ENCODE assay signal across 12 cellular contexts in the genomic region with DNA sequence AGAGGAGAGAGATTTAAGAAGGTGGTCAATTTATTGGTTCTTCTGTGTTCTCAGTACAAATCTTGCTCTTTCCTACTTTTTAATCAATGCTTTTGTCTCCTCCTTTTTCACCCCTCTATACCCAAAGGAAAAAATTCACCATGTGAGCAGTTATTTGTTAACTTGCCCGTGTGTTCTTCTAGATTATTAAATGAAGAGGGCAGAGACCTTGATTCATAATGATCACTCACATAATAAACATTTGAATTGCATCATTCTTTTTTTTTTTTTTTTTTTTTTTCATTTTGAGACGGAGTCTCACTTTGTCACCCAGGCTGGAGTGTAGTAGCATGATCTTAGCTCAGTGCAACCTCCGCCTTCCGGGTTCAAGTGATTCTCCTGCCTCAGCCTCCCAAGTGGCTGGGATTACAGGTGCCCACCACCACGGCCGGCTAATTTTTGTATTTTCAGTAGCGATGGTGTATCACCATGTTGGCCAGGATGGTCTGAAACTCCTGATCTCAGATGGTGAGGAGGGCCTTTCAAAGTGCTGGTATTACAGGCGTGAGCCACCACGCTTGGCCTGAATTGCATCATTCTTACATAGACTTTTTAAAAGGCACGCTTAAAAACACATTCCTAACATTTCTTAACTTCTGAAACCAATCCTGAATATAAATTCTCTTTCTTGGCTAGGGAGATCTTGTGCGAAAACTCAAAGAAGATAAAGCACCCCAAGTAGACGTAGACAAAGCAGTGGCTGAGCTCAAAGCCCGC. TPM values are rescaled to one million over a fixed set of nuclear protein-coding genes. Genes with fewer than 3 reads are reported as not detected.
DNase-seq lines count a peak whose midpoint lies in the region; ATAC-seq, FAIRE-seq and TF ChIP-seq lines count a peak whose summit lies in the region.
"Had no signal": no experiment of that assay in that cellular context is flagged by ENCODE, and none has a peak within 500 bp of the region (broad histone marks: within the 10 kb centered on the region; RNA-seq: fewer than 3 reads in every experiment).

No MANE protein-coding gene starts in this region.

- H3K4me2 ChIP-seq in KMS-11 (peak overlapping the region; percentile 93; the same call in 1 of the 2 replicates), GM12878 (ENCODE audit: control insufficient read depth, insufficient read depth) (peak overlapping the region; percentile 35; the same call in 1 of the 2 replicates), keratinocyte (ENCODE audit: control insufficient read depth, extremely low read depth, insufficient read depth, low read depth, low read length) (peak overlapping the region; percentile 83)

- in situ Hi-C loops in GM12878 (cut with MboI): no loop called here

- H3K27me3 ChIP-seq in KMS-11 (ENCODE audit: insufficient read depth, low read depth) (no peaks in the 10 kb centered on the region), GM12878 (replicated peaks in 1 of 2; ENCODE audit: control insufficient read depth in 2 of 2, insufficient read depth in 2 of 2, low read length in 1 of 2) (no peaks in the 10 kb centered on the region), keratinocyte (ENCODE audit: control insufficient read depth, extremely low read depth, insufficient read depth, low read length) (no peaks in the 10 kb centered on the region)
- H3K27me3 ChIP-seq: ovary had no signal

- peaks cover 35% of the 10 kb centered on the region for H3K36me3 Mint-ChIP-seq in T-helper 1 cell treated with Interleukin-12 subunit alpha and Interleukin-12 subunit beta and Interleukin-4 antibody, amounts not matched to agents 30 μg/mL and 1 μg/mL, for 36 hours (ENCODE audit: low read depth)

- H2AFZ ChIP-seq in KMS-11 (ENCODE audit: low read depth) (no peak overlapping the region), GM12878 (ENCODE audit: control insufficient read depth, low read depth, low read length) (no peak overlapping the region), keratinocyte (ENCODE audit: control insufficient read depth, low read length) (no peak overlapping the region)

- intact Hi-C loops in GM12878 (cut with micrococcal nuclease; ENCODE audit: unreplicated experiment): no loop called here

- SMC1A ChIA-PET in GM12878 (lab: Charles Lee; ENCODE audit: uncharacterized antibody, unreplicated experiment): interaction anchor here (1.5 to 2.1 kb wide), 2 partner anchors 10 to 22 kb away, joined by 4 to 5 read pairs; no protein-coding TSS in a partner anchor

- no peak overlapping the region for H3K9ac ChIP-seq in KMS-11
- H3K9ac ChIP-seq in GM12878 (ENCODE audit: control insufficient read depth, insufficient read depth, low read length): no peak overlapping the region
- peak overlapping the region; percentile 93 for H3K9ac ChIP-seq in keratinocyte (ENCODE audit: control insufficient read depth, extremely low read depth, insufficient read depth, low read length)

- H3K4me3 ChIP-seq in KMS-11 (IDR thresholded peaks at IDR 0.05; ENCODE audit: insufficient read depth, low read depth, low read length): no peak overlapping the region
- no peak overlapping the region for H3K4me3 ChIP-seq in GM12878
- H3K4me3 ChIP-seq in keratinocyte (ENCODE audit: control insufficient read depth in 2 of 3, extremely low read depth in 1 of 3, insufficient read depth in 2 of 3, low read depth in 1 of 3, low read length in 3 of 3): peak overlapping the region in 1 of 3 experiments; percentile 96
- H3K4me3 ChIP-seq: ovary had no signal

- no peak for TF ChIP-seq POLR2A in GM12878 (IDR thresholded peaks at IDR 0.05; ENCODE audit: low read depth, low read length)

- no peaks in the 10 kb centered on the region for H3K9me1 ChIP-seq in keratinocyte (ENCODE audit: control insufficient read depth, extremely low read depth, insufficient read depth, low read length)

- no peak for ATAC-seq in GM12878

- POLR2A ChIA-PET in GM12878 (lab: Charles Lee): interaction anchor here (0.6 kb wide), 1 partner anchor 409 kb away, joined by 5 read pairs; no protein-coding TSS in a partner anchor

- dilution Hi-C loops in keratinocyte (cut with MboI; ENCODE audit: extremely low pct_ligation_motif_present, low sequenced_read_pairs): no loop called here

- DNase-seq in T-helper 1 cell (no peak), GM12878 (ENCODE audit: low read depth, low spot score) (no peak), keratinocyte (ENCODE audit: low read depth, low spot score) (no peak), NCI-H510A (lab: John Stamatoyannopoulos, UW) (no peak), globus pallidus (ENCODE audit: low spot score) (no peak)
- no peak for DNase-seq in activated effector memory CD4-positive, alpha-beta T cell treated with anti-CD3 and anti-CD28 coated beads, Interleukin-2, amount 50 U/mL, for 16 hours
- DNase-seq: NCI-H2029; ovary; stimulated activated naive CD4-positive, alpha-beta T cell had no signal

- BruUV-seq in GM12878 (replicated peaks; lab: Mats Ljungman, UMichigan): no TSS peak

- WGBS in GM12878 (ENCODE audit: insufficient coverage, insufficient replicate concordance, low lambda C conversion rate, missing lambda C conversion rate): over 99% methylated on average over 12 of the region's 13 CpGs

- TF ChIP-seq CTCF in KMS-11 (conservative IDR thresholded peaks at IDR 0.05; ENCODE audit: low read depth, low read length) (no peak), GM12878 (IDR thresholded peaks at IDR 0.05 in 2 of 3, conservative IDR thresholded peaks at IDR 0.05 in 1 of 3; ENCODE audit: control insufficient read depth in 2 of 3, extremely low read depth in 1 of 3, insufficient read depth in 1 of 3, low read depth in 3 of 3, low read length in 3 of 3) (no peak), keratinocyte (optimal IDR thresholded peaks at IDR 0.05 in 1 of 3, IDR thresholded peaks at IDR 0.05 in 1 of 3, conservative IDR thresholded peaks at IDR 0.05 in 1 of 3; ENCODE audit: extremely low read depth in 1 of 3, insufficient read depth in 2 of 3, low read length in 3 of 3) (no peak)

- peaks cover 42% of the 10 kb centered on the region for H3K4me1 Mint-ChIP-seq in T-helper 1 cell treated with Interleukin-12 subunit alpha and Interleukin-12 subunit beta and Interleukin-4 antibody, amounts not matched to agents 30 μg/mL and 1 μg/mL, for 36 hours (ENCODE audit: low read depth)

- H3K9me3 ChIP-seq in GM12878 (replicated peaks; ENCODE audit: control insufficient read depth, insufficient read depth, low read length) (no peaks in the 10 kb centered on the region), keratinocyte (ENCODE audit: control insufficient read depth, low read depth, low read length) (no peaks in the 10 kb centered on the region)
- H3K9me3 ChIP-seq: ovary had no signal

- CTCF ChIA-PET in GM12878 (lab: Yijun Ruan, JAX): no interaction called here

- H3K4me1 ChIP-seq in KMS-11 (ENCODE audit: low read depth, poor library complexity, severe bottlenecking) (peaks cover 24% of the 10 kb centered on the region), GM12878 (ENCODE audit: control insufficient read depth, insufficient read depth, low read length) (peaks cover 7% of the 10 kb centered on the region; the same call in 1 of the 2 replicates), keratinocyte (ENCODE audit: control insufficient read depth, extremely low read depth, insufficient read depth, low read length) (peaks cover 16% of the 10 kb centered on the region)

- H3K27me3 Mint-ChIP-seq in T-helper 1 cell treated with Interleukin-12 subunit alpha and Interleukin-12 subunit beta and Interleukin-4 antibody, amounts not matched to agents 30 μg/mL and 1 μg/mL, for 36 hours (ENCODE audit: low read depth): peaks cover 4% of the 10 kb centered on the region

- no peak for TF ChIP-seq RAD21 in GM12878 (IDR thresholded peaks at IDR 0.05; ENCODE audit: insufficient read depth, low read depth, low read length)

- FAIRE-seq in GM12878 (lab: Jason Lieb, UNC): no peak
- no peak for FAIRE-seq in keratinocyte (lab: Jason Lieb, UNC)
- FAIRE-seq: colon had no signal

- H3K4me3 Mint-ChIP-seq in T-helper 1 cell treated with Interleukin-12 subunit alpha and Interleukin-12 subunit beta and Interleukin-4 antibody, amounts not matched to agents 30 μg/mL and 1 μg/mL, for 36 hours: no peak overlapping the region

- H3K36me3 ChIP-seq in KMS-11 (ENCODE audit: insufficient read depth) (peaks cover 15% of the 10 kb centered on the region; the same call in 1 of the 2 replicates), GM12878 (ENCODE audit: control insufficient read depth in 2 of 2, insufficient read depth in 2 of 2, low read length in 1 of 2) (peaks cover 0 to 27% of the 10 kb centered on the region in 2 experiments; a peak in 2 of 4 replicates), keratinocyte (ENCODE audit: control insufficient read depth in 2 of 2, extremely low read depth in 1 of 2, insufficient read depth in 2 of 2, low read length in 2 of 2) (peaks cover 8 to 42% of the 10 kb centered on the region in 2 experiments)
- H3K36me3 ChIP-seq: ovary had no signal

- H4K20me1 ChIP-seq in KMS-11 (ENCODE audit: insufficient read depth): peaks cover 11% of the 10 kb centered on the region
- H4K20me1 ChIP-seq in GM12878 (ENCODE audit: control insufficient read depth, insufficient read depth): no peaks in the 10 kb centered on the region
- H4K20me1 ChIP-seq in keratinocyte (ENCODE audit: control insufficient read depth, extremely low read depth, insufficient read depth, low read length): peaks cover 16% of the 10 kb centered on the region

- peak overlapping the region; percentile 43 for H3K27ac Mint-ChIP-seq in T-helper 1 cell treated with Interleukin-12 subunit alpha and Interleukin-12 subunit beta and Interleukin-4 antibody, amounts not matched to agents 30 μg/mL and 1 μg/mL, for 36 hours

- no peaks in the 10 kb centered on the region for H3K9me3 Mint-ChIP-seq in T-helper 1 cell treated with Interleukin-12 subunit alpha and Interleukin-12 subunit beta and Interleukin-4 antibody, amounts not matched to agents 30 μg/mL and 1 μg/mL, for 36 hours

- TF ChIP-seq EP300 in GM12878 (IDR thresholded peaks at IDR 0.05; ENCODE audit: borderline replicate concordance in 1 of 2, control insufficient read depth in 1 of 2, low read depth in 2 of 2, low read length in 2 of 2): no peak

- RAD21 ChIA-PET in GM12878 (lab: Charles Lee; ENCODE audit: unreplicated experiment): no interaction called here

- H3K79me2 ChIP-seq in KMS-11 (ENCODE audit: insufficient read depth, low read depth) (peaks cover 77% of the 10 kb centered on the region), GM12878 (ENCODE audit: control insufficient read depth, insufficient read depth, low read length) (peaks cover 55% of the 10 kb centered on the region), keratinocyte (ENCODE audit: control insufficient read depth, insufficient read depth, low read length) (peaks cover 72% of the 10 kb centered on the region)

- H3K27ac ChIP-seq in KMS-11: no peak overlapping the region
- no peak overlapping the region for H3K27ac ChIP-seq in GM12878 (ENCODE audit: control insufficient read depth, insufficient read depth)
- peak overlapping the region; percentile 61 for H3K27ac ChIP-seq in keratinocyte (ENCODE audit: control insufficient read depth, insufficient read depth, low read length)
- H3K27ac ChIP-seq: ovary had no signal

RNA-seq across cellular contexts. Expression of gene GARS1, which starts 3.6 kb away (rescaled TPM):
- 87.5 and 89.2 TPM in 2 replicates for total RNA-seq in GM12878 (2013; cell fraction: nucleolus; rRNA removed)
- total RNA-seq in GM12878 (2014; rRNA removed) (107 and 120 TPM in 2 replicates), GM12878 (2014; rRNA removed; fragmentation: Illumina TruSeq; extraction: Trizol) (168 and 182 TPM in 2 replicates), GM12878 (2021) (175 TPM in 2 replicates)
- 111 TPM for polyA plus RNA-seq in GM12878 (2011; ENCODE audit: low read depth)
- polyA plus RNA-seq in GM12878 (2011; rRNA removed) (184 and 333 TPM in 2 replicates), GM12878 (2014; fragmentation: Illumina TruSeq; extraction: Trizol) (361 and 413 TPM in 2 replicates), GM12878 (2014; fragmentation: Nextera tagmentation; extraction: Ambion mirVana) (100 to 1,000 TPM; 133 to 191 TPM), GM12878 (2014; rRNA removed) (167 TPM in 2 replicates), GM12878 (2016; fragmentation: Nextera tagmentation; extraction: Ambion mirVana) (100 to 1,000 TPM; 196 to 207 TPM), keratinocyte (277 to 545 TPM (median 411 TPM) in 3 replicates)
- polyA plus RNA-seq in GM12878 (2011; cell fraction: cytosol; rRNA removed): 247 and 357 TPM in 2 replicates
- polyA plus RNA-seq in GM12878 (2011; cell fraction: nucleus; rRNA removed): 220 and 228 TPM in 2 replicates
- polyA plus RNA-seq in GM12878 (2012): 135 and 136 TPM in 2 replicates
- 227 and 257 TPM in 2 replicates for polyA minus RNA-seq in GM12878 (2011; rRNA and poly(A)+ RNA removed)
- 84.7 and 102 TPM in 2 replicates for polyA minus RNA-seq in GM12878 (2011; cell fraction: cytosol; rRNA and poly(A)+ RNA removed)
- 71.9 and 162 TPM in 2 replicates for polyA minus RNA-seq in GM12878 (2011; cell fraction: nucleus; rRNA and poly(A)+ RNA removed)
- polyA plus RNA-seq in keratinocyte (2011; ENCODE audit: low read depth): 311 TPM
- 379 and 567 TPM in 2 replicates for polyA plus RNA-seq in keratinocyte (2011; cell fraction: cytosol; rRNA removed)
- 455 and 471 TPM in 2 replicates for polyA plus RNA-seq in keratinocyte (2011; cell fraction: nucleus; rRNA removed)
- polyA plus RNA-seq in keratinocyte (2012; ENCODE audit: low replicate concordance): 184 and 305 TPM in 2 replicates
- 267 to 644 TPM (median 355 TPM) in 3 replicates for polyA minus RNA-seq in keratinocyte
- polyA minus RNA-seq in keratinocyte (2011; cell fraction: cytosol; rRNA and poly(A)+ RNA removed): 239 TPM
- polyA minus RNA-seq in keratinocyte (2011; cell fraction: nucleus; rRNA and poly(A)+ RNA removed): 152 and 239 TPM in 2 replicates

Comparison
In these comparisons a context has a peak if more than half of its experiments do, and no peak if none do; other contexts are left out.
1. H3K4me2 ChIP-seq: peak in every context shown above with its lines; median percentile 93 in KMS-11; 83 in keratinocyte; 35 in GM12878.